ENCODE assay signal across 1 cellular context in the genomic region with DNA sequence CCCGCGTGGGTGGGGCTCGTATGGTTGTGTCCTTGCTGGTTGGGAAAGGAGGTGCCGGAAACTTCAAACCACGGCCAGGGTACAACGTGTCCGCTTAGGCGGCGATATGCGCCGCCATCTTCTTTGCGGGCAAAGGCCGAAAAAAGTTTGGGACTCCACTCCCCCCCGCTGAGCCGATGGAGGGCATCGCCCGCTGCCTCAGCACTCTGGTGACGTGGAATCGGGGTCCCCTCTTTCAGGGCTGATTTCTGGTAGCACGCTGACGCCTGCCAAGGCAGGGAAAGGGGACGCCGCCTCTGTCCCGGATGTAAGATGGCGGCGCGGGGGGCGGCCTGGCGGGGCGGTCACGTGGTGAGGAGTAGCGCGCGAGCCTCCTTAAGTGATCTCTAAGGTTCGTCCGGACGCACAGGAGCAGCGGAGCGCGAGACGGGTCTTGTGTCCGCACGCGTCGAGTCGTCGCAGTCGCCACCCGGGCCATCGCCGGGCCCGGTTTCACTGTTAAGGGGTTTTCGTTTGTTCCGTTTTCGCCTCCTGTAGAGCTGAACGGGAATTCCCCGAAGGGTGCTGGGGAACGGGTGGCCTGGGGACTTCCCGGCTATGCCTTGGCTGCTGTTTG.
TF ChIP-seq lines count a peak whose summit lies in the region.

No MANE protein-coding gene starts in this region.

TF ChIP-seq in GM23338, 12 proteins besides CTCF, POLR2A, EP300 and RAD21 (continued from another document):
- peak; percentile 75 for TF ChIP-seq POLR2AphosphoS5 (IDR thresholded peaks at IDR 0.05; ENCODE audit: low read depth)
- TF ChIP-seq ZNF462 (CRISPR knock-in tag; IDR thresholded peaks at IDR 0.05): no peak
